ENCODE assay signal across 18 cellular contexts in the genomic region with DNA sequence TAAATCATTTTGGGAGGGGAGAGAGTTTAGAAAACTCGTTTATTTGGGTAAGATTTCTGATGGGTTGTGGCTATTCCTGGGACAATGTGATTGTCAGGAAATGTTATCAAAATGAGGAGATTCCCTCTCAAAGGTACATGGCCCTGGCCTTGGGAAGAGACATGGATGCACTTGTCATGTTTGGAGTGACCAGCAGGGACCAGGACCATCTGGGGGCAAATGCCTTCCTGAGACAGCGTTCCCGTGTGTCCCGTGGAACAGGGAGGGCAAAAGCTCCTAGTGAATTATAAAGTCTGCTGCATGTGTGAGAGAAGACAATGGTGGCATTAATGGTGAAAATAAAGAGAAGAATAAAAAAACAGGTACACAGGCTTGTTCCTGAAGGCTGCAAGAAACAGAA.
DNase-seq lines count a peak whose midpoint lies in the region; ATAC-seq, FAIRE-seq and TF ChIP-seq lines count a peak whose summit lies in the region.
"Had no signal": no experiment of that assay in that cellular context is flagged by ENCODE, and none has a peak within 500 bp of the region (broad histone marks: within the 10 kb centered on the region; RNA-seq: fewer than 3 reads in every experiment).

No MANE protein-coding gene starts in this region.

- H3K9me2 ChIP-seq in PC-3 (replicated peaks; ENCODE audit: low read length) = no peaks in the 10 kb centered on the region

- no peak overlapping the region for H3K4me3 ChIP-seq in A549
- H3K4me3 ChIP-seq in PC-3 (ENCODE audit: low read length) = no peak overlapping the region
- H3K4me3 ChIP-seq: GM12878 had no signal

- intact Hi-C loops in PC-3 (cut with micrococcal nuclease) = no loop called here

- H3K79me2 ChIP-seq in PC-3 (ENCODE audit: low read length) = no peaks in the 10 kb centered on the region

- H3K27ac Mint-ChIP-seq in T-helper 17 cell (peak overlapping the region; percentile 19), glutamatergic neuron (ENCODE audit: unreplicated experiment) (peak overlapping the region; percentile 76)
- H3K27ac Mint-ChIP-seq: CD14-positive monocyte had no signal

- H4K20me1 ChIP-seq in PC-3 (ENCODE audit: low read length) = no peaks in the 10 kb centered on the region

- FAIRE-seq in A549 (lab: Jason Lieb, UNC) (no peak), D721Med (lab: Jason Lieb, UNC) (peak; percentile 77)
- FAIRE-seq: GM12878, GM19239 had no signal

- H3K36me3 ChIP-seq in PC-3 (ENCODE audit: low read depth, low read length) = no peaks in the 10 kb centered on the region

- 3% methylated on average over 4 of the region's 4 CpGs for WGBS in A549 (ENCODE audit: missing lambda C conversion rate)

- H3K27ac ChIP-seq in A549 (no peak overlapping the region), PC-3 (ENCODE audit: low read length) (no peak overlapping the region)

- DNase-seq in A549 (ENCODE audit: low read depth in 1 of 2, low spot score in 1 of 2) (no peak), D721Med (ENCODE audit: insufficient read length, low spot score) (no peak), T-helper 17 cell (no peak), glutamatergic neuron (peak; percentile 51), AML-193 (lab: John Stamatoyannopoulos, UW) (no peak), PC-3 (no peak)
- no peak for DNase-seq in central memory CD4-positive, alpha-beta T cell
- DNase-seq: ACHN; KG1; NCI-H187; NCI-H526; NK-92 treated with Interleukin-12 subunit alpha and Interleukin-12 subunit beta, amount 100 ng/mL, for 24 hours; SHP77; T-helper 1 cell had no signal

- TF ChIP-seq EP300 in A549 (IDR thresholded peaks at IDR 0.05) = no peak

- TF ChIP-seq RAD21 in A549 (conservative IDR thresholded peaks at IDR 0.05 in 1 of 2, IDR thresholded peaks at IDR 0.05 in 1 of 2) = no peak

- POLR2A ChIA-PET in A549 (lab: Yijun Ruan, JAX) (no interaction called here), PC-3 (lab: Charles Lee; ENCODE audit: unreplicated experiment) (no interaction called here)

- BruUV-seq in PC-3 (replicated peaks; lab: Mats Ljungman, UMichigan) = no TSS peak

- H3K4me1 ChIP-seq in A549 (no peaks in the 10 kb centered on the region), PC-3 (ENCODE audit: insufficient read depth, low read length) (no peaks in the 10 kb centered on the region)

- H3K4me2 ChIP-seq in A549 = no peak overlapping the region
- no peak overlapping the region for H3K4me2 ChIP-seq in PC-3 (ENCODE audit: low read length)

- H3K9ac ChIP-seq in PC-3 (ENCODE audit: low read length) = no peak overlapping the region

- no peaks in the 10 kb centered on the region for H3F3A ChIP-seq in PC-3 (ENCODE audit: low read length, unreplicated experiment)

- CTCF ChIA-PET in A549 (lab: Yijun Ruan, JAX) = interaction anchor here (0.6 to 10.8 kb wide), 7 partner anchors 7 to 1874 kb away, joined by 3 to 298 read pairs (median 4); no protein-coding TSS in a partner anchor
- CTCF ChIA-PET in PC-3 (lab: Charles Lee) = no interaction called here

- ATAC-seq in A549 = peak; percentile 48 to 59; a peak in 4 of 6 replicates
- ATAC-seq in T-helper 17 cell = no peak
- ATAC-seq in HG02588 (IDR thresholded peaks at IDR 0.05; ENCODE audit: unreplicated experiment) = no peak
- no peak for ATAC-seq in PC-3
- ATAC-seq: GM12878 had no signal

- no peak overlapping the region for H2AFZ ChIP-seq in PC-3 (ENCODE audit: low read length)

- H3K4me1 Mint-ChIP-seq in T-helper 17 cell (peaks cover 5% of the 10 kb centered on the region), glutamatergic neuron (ENCODE audit: low read depth, unreplicated experiment) (peaks cover 68% of the 10 kb centered on the region)

- H3K4me3 Mint-ChIP-seq in T-helper 17 cell = no peak overlapping the region
- peak overlapping the region; percentile 10 for H3K4me3 Mint-ChIP-seq in glutamatergic neuron (ENCODE audit: unreplicated experiment)

- peaks cover 80% of the 10 kb centered on the region for H3K27me3 Mint-ChIP-seq in T-helper 17 cell
- peaks cover 9% of the 10 kb centered on the region for H3K27me3 Mint-ChIP-seq in glutamatergic neuron (ENCODE audit: unreplicated experiment)

- H3K9me3 Mint-ChIP-seq in glutamatergic neuron (ENCODE audit: unreplicated experiment) = peaks cover 9% of the 10 kb centered on the region

- H3K36me3 Mint-ChIP-seq in T-helper 17 cell (ENCODE audit: low read depth) = no peaks in the 10 kb centered on the region
- H3K36me3 Mint-ChIP-seq in glutamatergic neuron (ENCODE audit: unreplicated experiment) = no peaks in the 10 kb centered on the region
- H3K36me3 Mint-ChIP-seq: CD14-positive monocyte had no signal

- no peaks in the 10 kb centered on the region for H3K9me3 ChIP-seq in A549
- H3K9me3 ChIP-seq in T-helper 17 cell (ENCODE audit: control insufficient read depth, low read length, poor library complexity, severe bottlenecking) = no peaks in the 10 kb centered on the region
- H3K9me3 ChIP-seq in PC-3 (ENCODE audit: low read length) = no peaks in the 10 kb centered on the region

- H3K27me3 ChIP-seq in PC-3 (ENCODE audit: low read length) = peaks cover 32% of the 10 kb centered on the region

- TF ChIP-seq POLR2A in A549 (IDR thresholded peaks at IDR 0.05; ENCODE audit: low read length) = no peak

- TF ChIP-seq CTCF in A549 (IDR thresholded peaks at IDR 0.05) (no peak), D721Med (IDR thresholded peaks at IDR 0.05; ENCODE audit: insufficient read depth, missing control alignments) (no peak), glutamatergic neuron (IDR thresholded peaks at IDR 0.05; ENCODE audit: partially characterized antibody, unreplicated experiment) (peak; percentile 61), PC-3 (conservative IDR thresholded peaks at IDR 0.05; ENCODE audit: low read depth, low read length) (no peak)

TF ChIP-seq in A549, 52 proteins besides CTCF, POLR2A, EP300 and RAD21:
- TF ChIP-seq, protein P1, sequence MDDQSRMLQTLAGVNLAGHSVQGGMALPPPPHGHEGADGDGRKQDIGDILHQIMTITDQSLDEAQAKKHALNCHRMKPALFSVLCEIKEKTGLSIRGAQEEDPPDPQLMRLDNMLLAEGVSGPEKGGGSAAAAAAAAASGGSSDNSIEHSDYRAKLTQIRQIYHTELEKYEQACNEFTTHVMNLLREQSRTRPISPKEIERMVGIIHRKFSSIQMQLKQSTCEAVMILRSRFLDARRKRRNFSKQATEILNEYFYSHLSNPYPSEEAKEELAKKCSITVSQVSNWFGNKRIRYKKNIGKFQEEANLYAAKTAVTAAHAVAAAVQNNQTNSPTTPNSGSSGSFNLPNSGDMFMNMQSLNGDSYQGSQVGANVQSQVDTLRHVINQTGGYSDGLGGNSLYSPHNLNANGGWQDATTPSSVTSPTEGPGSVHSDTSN (IDR thresholded peaks at IDR 0.05) = no peak
- TF ChIP-seq RNF2 (IDR thresholded peaks at IDR 0.05; ENCODE audit: borderline replicate concordance, low read depth) (no peak), NR3C1 (IDR thresholded peaks at IDR 0.05) (no peak), CBX8 (IDR thresholded peaks at IDR 0.05) (no peak), RARB (CRISPR knock-in tag; IDR thresholded peaks at IDR 0.05) (no peak), ZNF302 (CRISPR knock-in tag; IDR thresholded peaks at IDR 0.05) (no peak), BHLHE40 (IDR thresholded peaks at IDR 0.05; ENCODE audit: low read depth, low read length) (no peak), TP53 (CRISPR knock-in tag; IDR thresholded peaks at IDR 0.05) (no peak), CHD2 (IDR thresholded peaks at IDR 0.05; ENCODE audit: low read length, partially characterized antibody) (no peak), HOXA7 (CRISPR knock-in tag; IDR thresholded peaks at IDR 0.05) (no peak), CBX2 (IDR thresholded peaks at IDR 0.05; ENCODE audit: borderline replicate concordance, low read depth) (no peak), TFCP2L1 (CRISPR knock-in tag; IDR thresholded peaks at IDR 0.05) (no peak), POLR2AphosphoS2 (conservative IDR thresholded peaks at IDR 0.05; ENCODE audit: low read length) (no peak), RCOR1 (IDR thresholded peaks at IDR 0.05; ENCODE audit: low read depth, low read length) (no peak), HOXB13 (CRISPR knock-in tag; IDR thresholded peaks at IDR 0.05; ENCODE audit: low read depth) (no peak), FOSB (CRISPR knock-in tag; IDR thresholded peaks at IDR 0.05) (no peak)
- TF ChIP-seq, protein P2, sequence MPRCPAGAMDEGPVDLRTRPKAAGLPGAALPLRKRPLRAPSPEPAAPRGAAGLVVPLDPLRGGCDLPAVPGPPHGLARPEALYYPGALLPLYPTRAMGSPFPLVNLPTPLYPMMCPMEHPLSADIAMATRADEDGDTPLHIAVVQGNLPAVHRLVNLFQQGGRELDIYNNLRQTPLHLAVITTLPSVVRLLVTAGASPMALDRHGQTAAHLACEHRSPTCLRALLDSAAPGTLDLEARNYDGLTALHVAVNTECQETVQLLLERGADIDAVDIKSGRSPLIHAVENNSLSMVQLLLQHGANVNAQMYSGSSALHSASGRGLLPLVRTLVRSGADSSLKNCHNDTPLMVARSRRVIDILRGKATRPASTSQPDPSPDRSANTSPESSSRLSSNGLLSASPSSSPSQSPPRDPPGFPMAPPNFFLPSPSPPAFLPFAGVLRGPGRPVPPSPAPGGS (IDR thresholded peaks at IDR 0.05) = no peak
- TF ChIP-seq, protein P3, sequence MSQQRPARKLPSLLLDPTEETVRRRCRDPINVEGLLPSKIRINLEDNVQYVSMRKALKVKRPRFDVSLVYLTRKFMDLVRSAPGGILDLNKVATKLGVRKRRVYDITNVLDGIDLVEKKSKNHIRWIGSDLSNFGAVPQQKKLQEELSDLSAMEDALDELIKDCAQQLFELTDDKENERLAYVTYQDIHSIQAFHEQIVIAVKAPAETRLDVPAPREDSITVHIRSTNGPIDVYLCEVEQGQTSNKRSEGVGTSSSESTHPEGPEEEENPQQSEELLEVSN (IDR thresholded peaks at IDR 0.05; ENCODE audit: borderline replicate concordance, low read depth) = no peak

Comparison
In these comparisons a context has a peak if more than half of its experiments do, and no peak if none do; other contexts are left out.
1. ATAC-seq: peak in A549 (2 of 2); none in T-helper 17 cell (single experiment), HG02588 (single experiment) and PC-3 (single experiment).